ENCODE assay signal across 21 cellular contexts in the genomic region with DNA sequence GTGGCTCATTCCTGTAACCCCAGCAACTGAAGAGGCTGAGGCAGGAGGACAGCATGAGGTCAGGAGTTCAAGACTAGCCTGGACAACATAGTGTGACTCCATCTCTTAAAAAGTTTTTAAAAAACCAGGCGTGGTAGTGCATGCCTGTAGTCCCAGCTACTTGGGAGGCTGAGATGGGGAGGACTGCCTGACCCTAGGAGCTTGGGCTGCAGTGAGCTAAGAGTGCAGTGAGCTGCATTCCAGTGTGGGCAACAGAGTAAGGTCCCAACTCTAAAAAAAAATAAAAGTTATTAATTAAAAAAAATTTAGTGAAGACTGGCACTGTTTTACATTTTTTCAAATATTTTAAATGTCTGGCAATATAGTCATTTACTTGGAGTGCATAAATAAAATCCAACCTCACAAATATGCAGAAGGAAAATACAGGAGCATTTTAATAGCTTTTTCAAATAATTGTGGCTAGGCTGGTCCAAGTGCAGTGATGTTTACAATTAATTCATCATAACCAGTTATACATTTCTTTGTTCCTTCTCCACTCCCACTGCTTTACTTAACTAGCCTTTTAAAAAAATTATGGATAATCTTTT.
"Had no signal": no experiment of that assay in that cellular context is flagged by ENCODE, and none has a peak within 500 bp of the region (broad histone marks: within the 10 kb centered on the region; RNA-seq: fewer than 3 reads in every experiment).

No MANE protein-coding gene starts in this region.

- H3K27ac Mint-ChIP-seq: activated CD4-positive, alpha-beta memory T cell treated with anti-CD3 and anti-CD28 coated beads for 36 hours; activated CD4-positive, alpha-beta T cell treated with anti-CD3 and anti-CD28 coated beads for 36 hours; activated T-cell treated with anti-CD3 and anti-CD28 coated beads, Interleukin-2, amount 50 U/mL, for 24 hours; memory B cell; stimulated activated memory B cell treated with anti-CD40 and anti-IgM and Interleukin-4, amounts not matched to agents 10 μg/mL and 1 μg/mL and 100 μg/mL, for 72 hours had no signal

- ATAC-seq: activated CD4-positive, alpha-beta T cell treated with anti-CD3 and anti-CD28 coated beads for 36 hours; foreskin keratinocyte; left ventricle myocardium superior; mucosa of descending colon; naive thymus-derived CD8-positive, alpha-beta T cell; stimulated activated memory B cell treated with anti-CD40 and anti-IgM and Interleukin-4, amounts not matched to agents 10 μg/mL and 1 μg/mL and 100 μg/mL, for 72 hours had no signal

- H3K4me3 ChIP-seq: adrenal gland, esophagus squamous epithelium, mucosa of descending colon had no signal

- H3K27ac ChIP-seq: adrenal gland, brain microvascular endothelial cell, esophagus squamous epithelium, foreskin keratinocyte, WERI-Rb-1 had no signal

- H3K27me3 Mint-ChIP-seq: activated CD4-positive, alpha-beta memory T cell treated with anti-CD3 and anti-CD28 coated beads for 36 hours; activated CD4-positive, alpha-beta T cell treated with anti-CD3 and anti-CD28 coated beads for 36 hours; activated T-cell treated with anti-CD3 and anti-CD28 coated beads, Interleukin-2, amount 50 U/mL, for 24 hours; central memory CD8-positive, alpha-beta T cell; memory B cell; naive thymus-derived CD8-positive, alpha-beta T cell; stimulated activated memory B cell treated with anti-CD40 and anti-IgM and Interleukin-4, amounts not matched to agents 10 μg/mL and 1 μg/mL and 100 μg/mL, for 72 hours had no signal

- H3K9me3 ChIP-seq: adrenal gland, esophagus squamous epithelium, mucosa of descending colon had no signal

- H3K4me1 ChIP-seq: foreskin keratinocyte had no signal

- H3K4me3 Mint-ChIP-seq: activated CD4-positive, alpha-beta memory T cell treated with anti-CD3 and anti-CD28 coated beads for 36 hours; activated CD4-positive, alpha-beta T cell treated with anti-CD3 and anti-CD28 coated beads for 36 hours; activated T-cell treated with anti-CD3 and anti-CD28 coated beads, Interleukin-2, amount 50 U/mL, for 24 hours; central memory CD8-positive, alpha-beta T cell; memory B cell; naive thymus-derived CD8-positive, alpha-beta T cell; stimulated activated memory B cell treated with anti-CD40 and anti-IgM and Interleukin-4, amounts not matched to agents 10 μg/mL and 1 μg/mL and 100 μg/mL, for 72 hours had no signal

- H3K36me3 ChIP-seq: adrenal gland, brain microvascular endothelial cell, WERI-Rb-1 had no signal

- H3K27me3 ChIP-seq: adrenal gland, brain microvascular endothelial cell, esophagus squamous epithelium, foreskin keratinocyte had no signal

- H3K9me3 Mint-ChIP-seq: activated CD4-positive, alpha-beta memory T cell treated with anti-CD3 and anti-CD28 coated beads for 36 hours; activated T-cell treated with anti-CD3 and anti-CD28 coated beads, Interleukin-2, amount 50 U/mL, for 24 hours; central memory CD8-positive, alpha-beta T cell; memory B cell; naive thymus-derived CD8-positive, alpha-beta T cell; stimulated activated memory B cell treated with anti-CD40 and anti-IgM and Interleukin-4, amounts not matched to agents 10 μg/mL and 1 μg/mL and 100 μg/mL, for 72 hours had no signal

- DNase-seq: activated CD4-positive, alpha-beta memory T cell treated with anti-CD3 and anti-CD28 coated beads for 36 hours; activated CD4-positive, alpha-beta T cell treated with anti-CD3 and anti-CD28 coated beads for 36 hours; activated effector memory CD4-positive, alpha-beta T cell treated with Interleukin-2 at 50 U/mL for 16 hours; activated naive CD4-positive, alpha-beta T cell treated with anti-CD3 and anti-CD28 coated beads, Interleukin-2, amount 50 U/mL, for 16 hours; activated T-cell treated with anti-CD3 and anti-CD28 coated beads, Interleukin-2, amount 50 U/mL, for 24 hours; adrenal gland; brain microvascular endothelial cell; cortex of kidney; effector CD8-positive, alpha-beta T cell; esophagus squamous epithelium; foreskin keratinocyte; kidney glomerular epithelial cell; left ventricle myocardium superior; mucosa of descending colon; naive thymus-derived CD8-positive, alpha-beta T cell; posterior cingulate gyrus; retina; WERI-Rb-1 had no signal
